Comparison of ENCODE assay signal across 8 cellular contexts in the genomic region with DNA sequence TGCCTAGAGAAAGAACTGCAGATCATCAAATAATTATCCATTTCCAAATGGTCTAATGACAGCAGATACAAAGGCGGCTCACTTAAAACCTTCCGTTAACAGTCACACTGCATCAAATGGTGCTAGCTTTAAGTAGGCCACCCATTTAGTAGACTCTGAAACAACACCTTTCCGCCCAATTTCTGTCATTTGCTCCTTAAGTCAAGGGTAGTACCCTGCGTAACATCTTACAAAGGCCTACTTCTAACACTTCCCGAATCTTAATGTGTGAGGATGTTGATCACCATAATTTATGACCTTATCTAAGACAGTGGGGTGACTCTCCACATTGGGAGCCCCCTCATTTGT. TPM values are rescaled to one million over a fixed set of nuclear protein-coding genes. Genes with fewer than 3 reads are reported as not detected.
DNase-seq lines count a peak whose midpoint lies in the region; ATAC-seq and TF ChIP-seq lines count a peak whose summit lies in the region.

No MANE protein-coding gene starts in this region.

- H3K27ac ChIP-seq in OCI-LY7 (ENCODE audit: low read depth, low read length, poor library complexity, severe bottlenecking): peak overlapping the region; percentile 84

- intact Hi-C loops in OCI-LY7 (cut with micrococcal nuclease; ENCODE audit: unreplicated experiment): no loop called here

- H3K27ac Mint-ChIP-seq in progenitor cell of endocrine pancreas: peak overlapping the region; percentile 99

- H3K4me3 Mint-ChIP-seq in progenitor cell of endocrine pancreas (ENCODE audit: low read depth): peak overlapping the region; percentile 90

- peak overlapping the region; percentile 81 for H3K4me2 ChIP-seq in OCI-LY7 (ENCODE audit: low read length)

- POLR2A ChIA-PET in OCI-LY7 (lab: Charles Lee): interaction anchor here (0.6 to 5.3 kb wide), 8 partner anchors 14 to 181 kb away, joined by 3 to 47 read pairs (median 4); no protein-coding TSS in a partner anchor

- peaks cover 40% of the 10 kb centered on the region for H3K27me3 ChIP-seq in BE2C

- H3K9me3 Mint-ChIP-seq in progenitor cell of endocrine pancreas (ENCODE audit: low read depth): no peaks in the 10 kb centered on the region

- H3K4me1 ChIP-seq in ES-I3 (ENCODE audit: insufficient read depth, low read length) (peaks cover 3% of the 10 kb centered on the region; the same call in 1 of the 2 replicates), OCI-LY7 (ENCODE audit: insufficient read depth, low read length, poor library complexity, severe bottlenecking) (peaks cover 35% of the 10 kb centered on the region), BE2C (no peaks in the 10 kb centered on the region)

- peak overlapping the region; percentile 92 for H3K4me3 ChIP-seq in OCI-LY7 (ENCODE audit: low read depth, low read length, poor library complexity, severe bottlenecking)
- peak overlapping the region; percentile 76 for H3K4me3 ChIP-seq in epithelial cell of esophagus (ENCODE audit: low read length)
- no peak overlapping the region; the same call in 1 of the 2 replicates for H3K4me3 ChIP-seq in BE2C (ENCODE audit: low read depth, low read length)

- no peaks in the 10 kb centered on the region for H3K9me2 ChIP-seq in OCI-LY7 (ENCODE audit: insufficient read depth, low read length)

- H3K4me1 Mint-ChIP-seq in progenitor cell of endocrine pancreas (ENCODE audit: low read depth): peaks cover 31% of the 10 kb centered on the region

- DNase-seq in OCI-LY7 (ENCODE audit: low spot score): peak; percentile 70
- no peak for DNase-seq in epithelial cell of esophagus (ENCODE audit: low read depth)
- DNase-seq in progenitor cell of endocrine pancreas (ENCODE audit: low spot score, unreplicated experiment): no peak
- DNase-seq in BE2C: no peak

- H3K36me3 ChIP-seq in ES-I3 (ENCODE audit: insufficient read depth, low read length) (no peaks in the 10 kb centered on the region), OCI-LY7 (ENCODE audit: insufficient read depth, low read length) (peaks cover 36% of the 10 kb centered on the region), BE2C (no peaks in the 10 kb centered on the region)

- H3K79me2 ChIP-seq in OCI-LY7 (ENCODE audit: insufficient read depth, low read depth, low read length): peaks cover 51% of the 10 kb centered on the region

- TF ChIP-seq CTCF in OCI-LY7 (conservative IDR thresholded peaks at IDR 0.05; ENCODE audit: low read length) (no peak), epithelial cell of esophagus (IDR thresholded peaks at IDR 0.05; ENCODE audit: insufficient read depth, low read depth, low read length, missing control alignments) (no peak), progenitor cell of endocrine pancreas (IDR thresholded peaks at IDR 0.05; ENCODE audit: unreplicated experiment) (no peak), BE2C (IDR thresholded peaks at IDR 0.05; ENCODE audit: low read depth, low read length) (no peak)

- ATAC-seq in HG03095 (IDR thresholded peaks at IDR 0.05; ENCODE audit: unreplicated experiment) (no peak), GM19324 (IDR thresholded peaks at IDR 0.05; ENCODE audit: low FRiP score, unreplicated experiment) (no peak), HG02588 (IDR thresholded peaks at IDR 0.05; ENCODE audit: unreplicated experiment) (no peak)

- H3K27me3 Mint-ChIP-seq in progenitor cell of endocrine pancreas: no peaks in the 10 kb centered on the region

- peak overlapping the region; percentile 98 for H3K9ac ChIP-seq in ES-I3 (ENCODE audit: low read depth, low read length)

- H2AFZ ChIP-seq in OCI-LY7 (ENCODE audit: low read length): peak overlapping the region; percentile 32; the same call in 1 of the 2 replicates

- 0 out of 2 replicates have a peak, but pooled peaks cover under 1% of the 10 kb centered on the region for H3K9me3 ChIP-seq in ES-I3 (ENCODE audit: control insufficient read depth, insufficient read depth, low read length)
- peaks cover 5% of the 10 kb centered on the region for H3K9me3 ChIP-seq in OCI-LY7 (ENCODE audit: low read length)
- H3K9me3 ChIP-seq in BE2C: no peaks in the 10 kb centered on the region

- peaks cover 8% of the 10 kb centered on the region; the same call in 1 of the 2 replicates for H4K20me1 ChIP-seq in OCI-LY7 (ENCODE audit: insufficient read depth, low read length)

- peaks cover 2% of the 10 kb centered on the region for H3K36me3 Mint-ChIP-seq in progenitor cell of endocrine pancreas (ENCODE audit: insufficient read depth)

- CTCF ChIA-PET in OCI-LY7 (lab: Charles Lee; ENCODE audit: unreplicated experiment): interaction anchor here (1.0 kb wide), 2 partner anchors 25 to 145 kb away, joined by 3 to 4 read pairs; no protein-coding TSS in a partner anchor

- no TSS peak for BruUV-seq in OCI-LY7 (replicated peaks; lab: Mats Ljungman, UMichigan)

RNA-seq across cellular contexts. Expression of gene RALGPS2, which starts 0.7 kb away (rescaled TPM):
- 74.8 and 102 TPM in 2 replicates for total RNA-seq in OCI-LY7 (2014; rRNA removed; shearing (Covaris generic))
- total RNA-seq in OCI-LY7 (2022) (91.6 and 94.5 TPM in 2 replicates), progenitor cell of endocrine pancreas (58.9 and 64.4 TPM in 2 replicates)
- polyA plus RNA-seq in BE2C (2012; ENCODE audit: insufficient read depth, insufficient read length, low read depth): 0.59 TPM
